Comparison of ENCODE assay signal across 15 cellular contexts in the genomic region with DNA sequence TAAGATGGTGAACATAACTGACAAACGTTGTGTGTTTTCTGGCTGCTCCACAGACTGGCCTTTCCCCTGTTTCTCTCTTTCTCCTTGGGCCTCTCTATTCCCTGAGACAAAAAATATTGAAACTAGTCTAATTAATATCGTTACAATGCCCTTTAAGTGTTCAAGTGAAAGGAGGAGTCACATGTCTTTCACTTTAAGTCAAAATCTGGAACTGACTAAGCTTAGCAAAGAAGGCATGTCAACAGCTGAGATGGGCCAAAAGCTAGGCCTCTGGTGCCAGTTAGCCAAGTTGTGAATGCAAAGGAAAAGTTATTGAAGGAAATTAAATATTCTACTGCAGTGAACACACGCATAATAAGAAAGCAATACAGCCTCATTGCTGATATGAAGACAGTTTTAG. TPM values are rescaled to one million over a fixed set of nuclear protein-coding genes. Genes with fewer than 3 reads are reported as not detected.
"Had no signal": no experiment of that assay in that cellular context is flagged by ENCODE, and none has a peak within 500 bp of the region (broad histone marks: within the 10 kb centered on the region; RNA-seq: fewer than 3 reads in every experiment).

No MANE protein-coding gene starts in this region.

- H3K27me3 ChIP-seq: ascending aorta, esophagus squamous epithelium, right lobe of liver, upper lobe of left lung had no signal

- H3K4me3 ChIP-seq: ascending aorta, esophagus squamous epithelium, prostate gland, right lobe of liver, upper lobe of left lung had no signal

- H3K4me3 Mint-ChIP-seq: nephron progenitor cell; stimulated activated naive CD8-positive, alpha-beta T cell treated with anti-CD3 and anti-CD28 coated beads, Interleukin-15, Interleukin-2, amounts not matched to agents 100 ng/mL and 50 ng/mL, for 24 hours had no signal

- H3K27ac Mint-ChIP-seq: nephron progenitor cell; stimulated activated naive CD8-positive, alpha-beta T cell treated with anti-CD3 and anti-CD28 coated beads, Interleukin-15, Interleukin-2, amounts not matched to agents 100 ng/mL and 50 ng/mL, for 24 hours had no signal

- H3K27ac ChIP-seq: ascending aorta, esophagus squamous epithelium, prostate gland, right lobe of liver, upper lobe of left lung had no signal

- ATAC-seq: right lobe of liver had no signal

- FAIRE-seq: bronchial epithelial cell had no signal

- H3K9me3 Mint-ChIP-seq: nephron progenitor cell; stimulated activated naive CD8-positive, alpha-beta T cell treated with anti-CD3 and anti-CD28 coated beads, Interleukin-15, Interleukin-2, amounts not matched to agents 100 ng/mL and 50 ng/mL, for 24 hours had no signal

- H3K27me3 Mint-ChIP-seq: stimulated activated naive CD8-positive, alpha-beta T cell treated with anti-CD3 and anti-CD28 coated beads, Interleukin-15, Interleukin-2, amounts not matched to agents 100 ng/mL and 50 ng/mL, for 24 hours had no signal

- DNase-seq: activated CD4-positive, alpha-beta T cell treated with anti-CD3 and anti-CD28 coated beads for 48 hours; activated gamma-delta T cell; activated T-cell treated with anti-CD3 and anti-CD28 coated beads, Interleukin-2, amount 50 U/mL, for 1 hour; esophagus squamous epithelium; foreskin fibroblast; mammary epithelial cell; nephron progenitor cell; right lobe of liver; T-helper 9 cell; upper lobe of left lung had no signal

- H3K36me3 ChIP-seq: ascending aorta, esophagus squamous epithelium, prostate gland, right lobe of liver, upper lobe of left lung had no signal

- H3K9me3 ChIP-seq: ascending aorta, esophagus squamous epithelium, prostate gland, right lobe of liver, upper lobe of left lung had no signal

- H3K4me1 Mint-ChIP-seq: nephron progenitor cell had no signal

- H3K4me1 ChIP-seq: ascending aorta, esophagus squamous epithelium, prostate gland, right lobe of liver, upper lobe of left lung had no signal

RNA-seq across cellular contexts. Expression of gene FCRL3, which starts 32.2 kb away (rescaled TPM):
- total RNA-seq: ascending aorta, bronchial epithelial cell, mammary epithelial cell, temporal lobe had no signal
- polyA plus RNA-seq: mammary epithelial cell had no signal

RNA-seq across cellular contexts. Expression of gene FCRL2, which starts 44.2 kb away (rescaled TPM):
- total RNA-seq: ascending aorta, bronchial epithelial cell, mammary epithelial cell, prostate gland had no signal
- polyA plus RNA-seq: mammary epithelial cell had no signal
